In the genomic region with DNA sequence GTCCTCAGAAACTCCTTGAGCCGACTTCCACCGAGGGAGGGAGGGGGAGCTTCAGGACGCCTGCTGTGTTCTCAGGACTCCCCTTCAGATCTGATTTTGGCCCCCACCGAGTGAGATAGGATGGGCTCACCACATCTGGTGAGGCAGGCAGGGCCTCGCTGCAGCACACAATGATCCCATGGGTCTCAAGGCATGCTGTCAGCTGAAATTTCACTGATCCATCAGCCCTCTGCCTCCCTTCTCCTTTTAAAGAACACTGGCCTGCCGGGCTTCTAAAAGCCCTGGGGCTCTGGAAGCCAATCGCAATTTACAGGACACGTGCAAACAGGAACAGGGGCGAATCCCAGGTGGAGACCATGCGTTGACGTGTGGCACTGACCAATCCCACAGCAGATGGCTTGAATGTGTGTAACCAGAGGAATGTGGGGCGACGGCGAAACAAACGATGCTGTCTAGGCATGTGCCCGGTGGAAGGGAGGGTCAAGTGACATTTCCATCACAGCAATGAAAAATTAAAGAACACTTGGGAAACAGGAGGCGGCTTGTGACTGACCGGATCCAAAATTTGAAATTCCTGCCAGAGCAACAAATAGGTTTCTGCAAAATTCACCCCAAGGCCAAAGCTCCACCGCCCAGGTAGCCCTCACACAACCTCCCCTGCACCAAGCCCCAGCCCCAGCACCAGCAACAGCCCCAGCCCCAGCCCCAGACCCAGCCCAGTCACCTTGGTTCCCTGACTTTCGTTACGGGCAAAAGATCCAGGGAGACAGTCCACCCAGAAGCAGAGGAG, we compare ENCODE assay signal across 8 cellular contexts.
DNase-seq lines count a peak whose midpoint lies in the region; ATAC-seq and TF ChIP-seq lines count a peak whose summit lies in the region.

No MANE protein-coding gene starts in this region.

- 31% methylated on average over 21 of the region's 21 CpGs for WGBS in urinary bladder

- no peak for DNase-seq in left ventricle myocardium inferior
- DNase-seq in left cardiac atrium: no peak
- DNase-seq in adipocyte (ENCODE audit: low read depth): no peak
- peak; percentile 52 for DNase-seq in lower lobe of right lung
- DNase-seq in cortex of kidney (lab: John Stamatoyannopoulos, UW): no peak
- no peak for DNase-seq in midbrain (lab: John Stamatoyannopoulos, UW)

- ATAC-seq in left cardiac atrium: no peak
- ATAC-seq in lower lobe of right lung: peak in 1 of 2 donors; percentile 4
- ATAC-seq in HG02571 (IDR thresholded peaks at IDR 0.05; ENCODE audit: unreplicated experiment): no peak

- H3K4me3 ChIP-seq in left ventricle myocardium inferior (peak overlapping the region; percentile 70), adipocyte (ENCODE audit: low read length) (peak overlapping the region; percentile 69), lower lobe of right lung (peak overlapping the region; percentile 55), urinary bladder (ENCODE audit: low read depth, low read length) (peak overlapping the region; percentile 12)

- H3K4me1 ChIP-seq in left ventricle myocardium inferior: peaks cover 63% of the 10 kb centered on the region
- H3K4me1 ChIP-seq in adipocyte (ENCODE audit: control insufficient read depth, insufficient read depth, low read length): peaks cover 27% of the 10 kb centered on the region
- peaks cover 22% of the 10 kb centered on the region for H3K4me1 ChIP-seq in lower lobe of right lung
- H3K4me1 ChIP-seq in urinary bladder (ENCODE audit: insufficient read depth): no peaks in the 10 kb centered on the region

- H3K27me3 ChIP-seq in left ventricle myocardium inferior (ENCODE audit: low read depth) (no peaks in the 10 kb centered on the region), adipocyte (replicated peaks; ENCODE audit: control insufficient read depth, insufficient read depth, low read length) (peaks cover 31% of the 10 kb centered on the region), lower lobe of right lung (ENCODE audit: low read depth) (peaks cover 16% of the 10 kb centered on the region)

- TF ChIP-seq CTCF in left ventricle myocardium inferior (IDR thresholded peaks at IDR 0.05; ENCODE audit: borderline replicate concordance) (no peak), lower lobe of right lung (IDR thresholded peaks at IDR 0.05) (no peak)

- H3K36me3 ChIP-seq in left ventricle myocardium inferior (no peaks in the 10 kb centered on the region), adipocyte (ENCODE audit: control insufficient read depth, insufficient read depth, low read length, severe bottlenecking) (no peaks in the 10 kb centered on the region), lower lobe of right lung (no peaks in the 10 kb centered on the region), urinary bladder (ENCODE audit: insufficient read depth) (no peaks in the 10 kb centered on the region)

- peak overlapping the region; percentile 48 for H3K27ac ChIP-seq in left ventricle myocardium inferior (replicated peaks)
- H3K27ac ChIP-seq in lower lobe of right lung: no peak overlapping the region
- H3K27ac ChIP-seq in urinary bladder (ENCODE audit: low read depth): no peak overlapping the region

- H3K9ac ChIP-seq in adipocyte (ENCODE audit: low read length): peak overlapping the region; percentile 41

- H3K9me3 ChIP-seq in left ventricle myocardium inferior (replicated peaks) (no peaks in the 10 kb centered on the region), adipocyte (ENCODE audit: control insufficient read depth, low read length) (no peaks in the 10 kb centered on the region), lower lobe of right lung (no peaks in the 10 kb centered on the region)

- intact Hi-C loops in left ventricle myocardium inferior (cut with micrococcal nuclease): no loop called here
- intact Hi-C loops in left cardiac atrium (cut with DNase I): no loop called here
- intact Hi-C loops in lower lobe of right lung (cut with DNase I): no loop called here

Comparison
In these comparisons a context has a peak if more than half of its experiments do, and no peak if none do; other contexts are left out.
1. H3K4me3 ChIP-seq: peak in every context shown above with its lines; median percentile 70 in left ventricle myocardium inferior; 69 in adipocyte; 55 in lower lobe of right lung; 12 in urinary bladder.